2 cellular contexts compared by ENCODE assay signal in the genomic region with DNA sequence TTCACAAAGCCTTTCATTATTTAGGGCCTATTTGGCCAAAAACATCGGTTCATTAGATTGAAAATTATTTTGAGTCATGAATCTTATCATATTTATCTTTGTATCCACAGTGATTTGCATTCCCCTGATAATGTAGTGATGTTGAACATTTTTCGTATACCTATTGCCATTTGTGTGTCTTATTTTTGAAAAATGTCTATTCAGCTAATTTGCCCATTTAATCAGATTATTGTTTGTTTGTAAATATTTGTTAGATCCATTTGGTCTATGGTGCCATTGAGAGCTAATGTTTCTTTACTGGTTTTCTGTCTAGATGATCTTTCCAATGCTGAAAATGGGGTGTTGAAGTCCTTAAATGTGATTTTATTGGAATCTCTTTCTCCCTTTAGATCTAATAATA.
A peak's percentile ranks its signal among the peaks of the same experiment; 100 is the strongest.
TF ChIP-seq lines count a peak whose summit lies in the region.

No MANE protein-coding gene starts in this region.

TF ChIP-seq in HepG2, 621 proteins besides CTCF, POLR2A, EP300 and RAD21 (continued from another document):
- no peak for TF ChIP-seq ARID3A (IDR thresholded peaks at IDR 0.05; ENCODE audit: low read depth, low read length)
- TF ChIP-seq ZNF17 (CRISPR knock-in tag; IDR thresholded peaks at IDR 0.05) = no peak
- TF ChIP-seq SNRNP70 (IDR thresholded peaks at IDR 0.05; ENCODE audit: low read depth, low read length) = no peak
- TF ChIP-seq MAX (IDR thresholded peaks at IDR 0.05) = no peak
- peak; percentile 91 for TF ChIP-seq MAFF (IDR thresholded peaks at IDR 0.05; ENCODE audit: low read depth, low read length)
- TF ChIP-seq MAFK (conservative IDR thresholded peaks at IDR 0.05 in 1 of 2, IDR thresholded peaks at IDR 0.05 in 1 of 2; ENCODE audit: low read length in 2 of 2) = peak; percentile 81 to 91
- no peak for TF ChIP-seq FUBP1 (CRISPR knock-in tag; IDR thresholded peaks at IDR 0.05; ENCODE audit: borderline replicate concordance)

TF ChIP-seq in K562, 482 proteins besides CTCF, POLR2A, EP300 and RAD21 (continued from another document):
- no peak for TF ChIP-seq HNRNPH1 (optimal IDR thresholded peaks at IDR 0.05; ENCODE audit: low read depth, low read length)
- TF ChIP-seq, protein P1, sequence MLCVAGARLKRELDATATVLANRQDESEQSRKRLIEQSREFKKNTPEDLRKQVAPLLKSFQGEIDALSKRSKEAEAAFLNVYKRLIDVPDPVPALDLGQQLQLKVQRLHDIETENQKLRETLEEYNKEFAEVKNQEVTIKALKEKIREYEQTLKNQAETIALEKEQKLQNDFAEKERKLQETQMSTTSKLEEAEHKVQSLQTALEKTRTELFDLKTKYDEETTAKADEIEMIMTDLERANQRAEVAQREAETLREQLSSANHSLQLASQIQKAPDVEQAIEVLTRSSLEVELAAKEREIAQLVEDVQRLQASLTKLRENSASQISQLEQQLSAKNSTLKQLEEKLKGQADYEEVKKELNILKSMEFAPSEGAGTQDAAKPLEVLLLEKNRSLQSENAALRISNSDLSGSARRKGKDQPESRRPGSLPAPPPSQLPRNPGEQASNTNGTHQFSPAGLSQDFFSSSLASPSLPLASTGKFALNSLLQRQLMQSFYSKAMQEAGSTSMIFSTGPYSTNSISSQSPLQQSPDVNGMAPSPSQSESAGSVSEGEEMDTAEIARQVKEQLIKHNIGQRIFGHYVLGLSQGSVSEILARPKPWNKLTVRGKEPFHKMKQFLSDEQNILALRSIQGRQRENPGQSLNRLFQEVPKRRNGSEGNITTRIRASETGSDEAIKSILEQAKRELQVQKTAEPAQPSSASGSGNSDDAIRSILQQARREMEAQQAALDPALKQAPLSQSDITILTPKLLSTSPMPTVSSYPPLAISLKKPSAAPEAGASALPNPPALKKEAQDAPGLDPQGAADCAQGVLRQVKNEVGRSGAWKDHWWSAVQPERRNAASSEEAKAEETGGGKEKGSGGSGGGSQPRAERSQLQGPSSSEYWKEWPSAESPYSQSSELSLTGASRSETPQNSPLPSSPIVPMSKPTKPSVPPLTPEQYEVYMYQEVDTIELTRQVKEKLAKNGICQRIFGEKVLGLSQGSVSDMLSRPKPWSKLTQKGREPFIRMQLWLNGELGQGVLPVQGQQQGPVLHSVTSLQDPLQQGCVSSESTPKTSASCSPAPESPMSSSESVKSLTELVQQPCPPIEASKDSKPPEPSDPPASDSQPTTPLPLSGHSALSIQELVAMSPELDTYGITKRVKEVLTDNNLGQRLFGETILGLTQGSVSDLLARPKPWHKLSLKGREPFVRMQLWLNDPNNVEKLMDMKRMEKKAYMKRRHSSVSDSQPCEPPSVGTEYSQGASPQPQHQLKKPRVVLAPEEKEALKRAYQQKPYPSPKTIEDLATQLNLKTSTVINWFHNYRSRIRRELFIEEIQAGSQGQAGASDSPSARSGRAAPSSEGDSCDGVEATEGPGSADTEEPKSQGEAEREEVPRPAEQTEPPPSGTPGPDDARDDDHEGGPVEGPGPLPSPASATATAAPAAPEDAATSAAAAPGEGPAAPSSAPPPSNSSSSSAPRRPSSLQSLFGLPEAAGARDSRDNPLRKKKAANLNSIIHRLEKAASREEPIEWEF (CRISPR knock-in tag; IDR thresholded peaks at IDR 0.05) = no peak
- TF ChIP-seq ETV5 (CRISPR knock-in tag; IDR thresholded peaks at IDR 0.05; ENCODE audit: low read depth) = no peak
- TF ChIP-seq, protein P2, sequence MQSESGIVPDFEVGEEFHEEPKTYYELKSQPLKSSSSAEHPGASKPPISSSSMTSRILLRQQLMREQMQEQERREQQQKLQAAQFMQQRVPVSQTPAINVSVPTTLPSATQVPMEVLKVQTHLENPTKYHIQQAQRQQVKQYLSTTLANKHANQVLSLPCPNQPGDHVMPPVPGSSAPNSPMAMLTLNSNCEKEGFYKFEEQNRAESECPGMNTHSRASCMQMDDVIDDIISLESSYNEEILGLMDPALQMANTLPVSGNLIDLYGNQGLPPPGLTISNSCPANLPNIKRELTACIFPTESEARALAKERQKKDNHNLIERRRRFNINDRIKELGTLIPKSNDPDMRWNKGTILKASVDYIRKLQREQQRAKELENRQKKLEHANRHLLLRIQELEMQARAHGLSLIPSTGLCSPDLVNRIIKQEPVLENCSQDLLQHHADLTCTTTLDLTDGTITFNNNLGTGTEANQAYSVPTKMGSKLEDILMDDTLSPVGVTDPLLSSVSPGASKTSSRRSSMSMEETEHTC (IDR thresholded peaks at IDR 0.05) = no peak
- TF ChIP-seq, protein P3, sequence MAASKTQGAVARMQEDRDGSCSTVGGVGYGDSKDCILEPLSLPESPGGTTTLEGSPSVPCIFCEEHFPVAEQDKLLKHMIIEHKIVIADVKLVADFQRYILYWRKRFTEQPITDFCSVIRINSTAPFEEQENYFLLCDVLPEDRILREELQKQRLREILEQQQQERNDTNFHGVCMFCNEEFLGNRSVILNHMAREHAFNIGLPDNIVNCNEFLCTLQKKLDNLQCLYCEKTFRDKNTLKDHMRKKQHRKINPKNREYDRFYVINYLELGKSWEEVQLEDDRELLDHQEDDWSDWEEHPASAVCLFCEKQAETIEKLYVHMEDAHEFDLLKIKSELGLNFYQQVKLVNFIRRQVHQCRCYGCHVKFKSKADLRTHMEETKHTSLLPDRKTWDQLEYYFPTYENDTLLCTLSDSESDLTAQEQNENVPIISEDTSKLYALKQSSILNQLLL (CRISPR knock-in tag; IDR thresholded peaks at IDR 0.05; ENCODE audit: borderline replicate concordance) = no peak
- peak; percentile 57 for TF ChIP-seq MAFK (IDR thresholded peaks at IDR 0.05; ENCODE audit: low read length)
- TF ChIP-seq PURB (CRISPR knock-in tag; IDR thresholded peaks at IDR 0.05; ENCODE audit: low read depth) = no peak
- no peak for TF ChIP-seq OTX1 (CRISPR knock-in tag; IDR thresholded peaks at IDR 0.05)
- no peak for TF ChIP-seq BMI1 (IDR thresholded peaks at IDR 0.05; ENCODE audit: low read length)
- no peak for TF ChIP-seq CC2D1A (IDR thresholded peaks at IDR 0.05)
- TF ChIP-seq ZNF507 (tag; conservative IDR thresholded peaks at IDR 0.05) = no peak
- TF ChIP-seq SRSF1 (IDR thresholded peaks at IDR 0.05; ENCODE audit: low read depth, low read length) = no peak
- TF ChIP-seq RBM34 (IDR thresholded peaks at IDR 0.05; ENCODE audit: borderline replicate concordance, insufficient read depth, low read length) = no peak
- no peak for TF ChIP-seq THRAP3 (IDR thresholded peaks at IDR 0.05; ENCODE audit: borderline replicate concordance)
- TF ChIP-seq MEIS2 (IDR thresholded peaks at IDR 0.05; ENCODE audit: partially characterized antibody) = no peak
- TF ChIP-seq MEF2D (tag; conservative IDR thresholded peaks at IDR 0.05; ENCODE audit: low read depth) = no peak
- TF ChIP-seq ZNF586 (CRISPR knock-in tag; conservative IDR thresholded peaks at IDR 0.05) = no peak
- peak; percentile 54; the same call in 1 of the 2 replicates for TF ChIP-seq C11orf30 (IDR thresholded peaks at IDR 0.05; ENCODE audit: low read depth)
- TF ChIP-seq ZC3H8 (IDR thresholded peaks at IDR 0.05) = no peak
- TF ChIP-seq RBFOX2 (IDR thresholded peaks at IDR 0.05; ENCODE audit: low read depth, low read length) = no peak
- TF ChIP-seq MAFF (IDR thresholded peaks at IDR 0.05; ENCODE audit: low read length) = peak; percentile 60
- TF ChIP-seq, protein P4, sequence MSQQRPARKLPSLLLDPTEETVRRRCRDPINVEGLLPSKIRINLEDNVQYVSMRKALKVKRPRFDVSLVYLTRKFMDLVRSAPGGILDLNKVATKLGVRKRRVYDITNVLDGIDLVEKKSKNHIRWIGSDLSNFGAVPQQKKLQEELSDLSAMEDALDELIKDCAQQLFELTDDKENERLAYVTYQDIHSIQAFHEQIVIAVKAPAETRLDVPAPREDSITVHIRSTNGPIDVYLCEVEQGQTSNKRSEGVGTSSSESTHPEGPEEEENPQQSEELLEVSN (IDR thresholded peaks at IDR 0.05; ENCODE audit: borderline replicate concordance in 1 of 2, extremely low read depth in 1 of 2, insufficient read depth in 1 of 2, insufficient read length in 1 of 2, low read depth in 1 of 2, low read length in 1 of 2, poor library complexity in 1 of 2, severe bottlenecking in 1 of 2) = no peak
- no peak for TF ChIP-seq KLF6 (CRISPR knock-in tag; IDR thresholded peaks at IDR 0.05; ENCODE audit: borderline replicate concordance)
- TF ChIP-seq BRCA1 (IDR thresholded peaks at IDR 0.05) = no peak
- no peak for TF ChIP-seq BRCA1 (CRISPR knock-in tag; IDR thresholded peaks at IDR 0.05)
- no peak for TF ChIP-seq SREBF1 (IDR thresholded peaks at IDR 0.05; ENCODE audit: borderline replicate concordance, low read depth, low read length)
